ENCODE assay signal across 22 cellular contexts in genomic region chr3:150165396-150166094, GRCh38.
"Had no signal": no experiment of that assay in that cellular context is flagged by ENCODE, and none has a peak within 500 bp of the region (broad histone marks: within the 10 kb centered on the region; RNA-seq: fewer than 3 reads in every experiment).

No MANE protein-coding gene starts in this region.

- H3K27me3 ChIP-seq: dorsolateral prefrontal cortex, heart left ventricle, spleen, tibial artery, upper lobe of right lung, vagina had no signal

- H3K36me3 Mint-ChIP-seq: naive B cell; stimulated activated memory B cell treated with anti-CD40 and anti-IgM and Interleukin-4, amounts not matched to agents 10 μg/mL and 1 μg/mL and 100 μg/mL, for 72 hours had no signal

- H3K4me1 Mint-ChIP-seq: naive B cell; nephron progenitor cell; stimulated activated memory B cell treated with anti-CD40 and anti-IgM and Interleukin-4, amounts not matched to agents 10 μg/mL and 1 μg/mL and 100 μg/mL, for 72 hours had no signal

- H3K27ac ChIP-seq: dorsolateral prefrontal cortex, heart left ventricle, spleen, tibial artery, upper lobe of right lung, vagina had no signal

- H3K4me3 ChIP-seq: dorsolateral prefrontal cortex, heart left ventricle, lung, spleen, tibial artery, upper lobe of right lung, vagina had no signal

- H3K4me1 ChIP-seq: spleen, upper lobe of right lung, vagina had no signal

- H3K9me3 Mint-ChIP-seq: nephron progenitor cell; stimulated activated memory B cell treated with anti-CD40 and anti-IgM and Interleukin-4, amounts not matched to agents 10 μg/mL and 1 μg/mL and 100 μg/mL, for 72 hours; stimulated activated naive CD8-positive, alpha-beta T cell treated with anti-CD3 and anti-CD28 coated beads, Interleukin-15, Interleukin-2, amounts not matched to agents 100 ng/mL and 50 ng/mL, for 24 hours had no signal

- H3K36me3 ChIP-seq: heart left ventricle, spleen, tibial artery, upper lobe of right lung, vagina had no signal

- H3K9me3 ChIP-seq: spleen, tibial artery, upper lobe of right lung, vagina had no signal

- H3K27ac Mint-ChIP-seq: naive B cell; nephron progenitor cell; stimulated activated memory B cell treated with anti-CD40 and anti-IgM and Interleukin-4, amounts not matched to agents 10 μg/mL and 1 μg/mL and 100 μg/mL, for 72 hours; stimulated activated naive CD8-positive, alpha-beta T cell treated with anti-CD3 and anti-CD28 coated beads, Interleukin-15, Interleukin-2, amounts not matched to agents 100 ng/mL and 50 ng/mL, for 24 hours had no signal

- DNase-seq: dorsolateral prefrontal cortex; effector CD8-positive, alpha-beta T cell; heart left ventricle; hippocampal formation; left colon; left ventricle myocardium superior; mesenchymal stem cell; naive B cell; nephron progenitor cell; posterior cingulate gyrus; spleen; stimulated activated CD4-positive, alpha-beta T cell treated with anti-CD3 and anti-CD28 coated beads, Interleukin-15, amount 100 ng/mL, for 24 hours; stimulated activated CD4-positive, alpha-beta T cell treated with anti-CD3 and anti-CD28 coated beads, Interleukin-1b, Interleukin-23, amount 100 ng/mL, for 48 hours; stimulated activated CD4-positive, alpha-beta T cell treated with anti-CD3 and anti-CD28 coated beads, Interleukin-4, amount 100 ng/mL, for 24 hours; tibial artery; upper lobe of right lung had no signal

- H3K4me3 Mint-ChIP-seq: naive B cell; nephron progenitor cell; stimulated activated memory B cell treated with anti-CD40 and anti-IgM and Interleukin-4, amounts not matched to agents 10 μg/mL and 1 μg/mL and 100 μg/mL, for 72 hours; stimulated activated naive CD8-positive, alpha-beta T cell treated with anti-CD3 and anti-CD28 coated beads, Interleukin-15, Interleukin-2, amounts not matched to agents 100 ng/mL and 50 ng/mL, for 24 hours had no signal

- ATAC-seq: esophagus mucosa; heart left ventricle; left colon; left ventricle myocardium superior; sciatic nerve; stimulated activated memory B cell treated with anti-CD40 and anti-IgM and Interleukin-4, amounts not matched to agents 10 μg/mL and 1 μg/mL and 100 μg/mL, for 72 hours; upper lobe of right lung had no signal
